ENCODE assay signal across 1 cellular context in genomic region chr14:74712499-74713394, GRCh38.
TF ChIP-seq lines count a peak whose summit lies in the region.

AREL1 (minus strand) TSS chr14:74713080; CDS start chr14:74685615, 27,465 bp downstream.
FCF1 (plus strand) TSS chr14:74713144; CDS start chr14:74713198, 54 bp downstream.

TF ChIP-seq in K562, 482 proteins besides CTCF, POLR2A, EP300 and RAD21 (continued from another document and continues in another):
- TF ChIP-seq ZBTB40 (IDR thresholded peaks at IDR 0.05) (peak; percentile 98), ZBTB40 (CRISPR knock-in tag; IDR thresholded peaks at IDR 0.05) (no peak), ZNF277 (CRISPR knock-in tag; IDR thresholded peaks at IDR 0.05; ENCODE audit: borderline replicate concordance) (no peak), SNAPC5 (CRISPR knock-in tag; IDR thresholded peaks at IDR 0.05) (no peak), MXD1 (CRISPR knock-in tag; IDR thresholded peaks at IDR 0.05; ENCODE audit: borderline replicate concordance, poor library complexity, severe bottlenecking) (no peak), ZNF232 (CRISPR knock-in tag; IDR thresholded peaks at IDR 0.05) (no peak), DPF2 (IDR thresholded peaks at IDR 0.05) (no peak), COPS2 (conservative IDR thresholded peaks at IDR 0.05) (no peak), ZNF24 (IDR thresholded peaks at IDR 0.05) (no peak), SRSF7 (optimal IDR thresholded peaks at IDR 0.05; ENCODE audit: low read depth, low read length) (no peak), SMARCE1 (IDR thresholded peaks at IDR 0.05) (no peak), STAT5A (IDR thresholded peaks at IDR 0.05; ENCODE audit: borderline replicate concordance, low read length) (no peak), DACH1 (IDR thresholded peaks at IDR 0.05; ENCODE audit: partially characterized antibody) (no peak), ATF4 (CRISPR knock-in tag; IDR thresholded peaks at IDR 0.05) (no peak), YY1 (IDR thresholded peaks at IDR 0.05; ENCODE audit: borderline replicate concordance in 1 of 3, control insufficient read depth in 1 of 3, extremely low read depth in 1 of 3, insufficient read depth in 3 of 3, insufficient read length in 1 of 3, insufficient replicate concordance in 2 of 3, low read depth in 1 of 3, low read length in 2 of 3) (peak in 1 of 3 experiments; percentile 24), CEBPG (CRISPR knock-in tag; IDR thresholded peaks at IDR 0.05) (0 out of 2 replicates have a peak, but pooled peaks have one; percentile 26), CEBPG (tag; conservative IDR thresholded peaks at IDR 0.05 in 1 of 2, IDR thresholded peaks at IDR 0.05 in 1 of 2) (0 out of 4 replicates have a peak, but pooled peaks of 1 of the 2 experiments have one; percentile 10), ARID3A (IDR thresholded peaks at IDR 0.05; ENCODE audit: borderline replicate concordance, low read depth, low read length) (no peak), TEAD1 (CRISPR knock-in tag; IDR thresholded peaks at IDR 0.05) (no peak), E2F3 (CRISPR knock-in tag; IDR thresholded peaks at IDR 0.05) (no peak), ZFP1 (CRISPR knock-in tag; IDR thresholded peaks at IDR 0.05) (no peak), MTA2 (IDR thresholded peaks at IDR 0.05; ENCODE audit: low read depth) (peak; percentile 55; the same call in 1 of the 2 replicates), PRMT5 (CRISPR knock-in tag; IDR thresholded peaks at IDR 0.05) (no peak), HDAC3 (IDR thresholded peaks at IDR 0.05; ENCODE audit: borderline replicate concordance, partially characterized antibody) (peak; percentile 47), ZNF408 (CRISPR knock-in tag; IDR thresholded peaks at IDR 0.05; ENCODE audit: low read depth) (no peak), DEAF1 (CRISPR knock-in tag; IDR thresholded peaks at IDR 0.05) (no peak), HES1 (IDR thresholded peaks at IDR 0.05; ENCODE audit: low read depth) (no peak), POLR3A (IDR thresholded peaks at IDR 0.05; ENCODE audit: borderline replicate concordance, extremely low read depth, insufficient read depth, insufficient read length) (no peak), ZSCAN32 (CRISPR knock-in tag; IDR thresholded peaks at IDR 0.05) (no peak), HBP1 (CRISPR knock-in tag; IDR thresholded peaks at IDR 0.05) (no peak), ZFP36 (IDR thresholded peaks at IDR 0.05; ENCODE audit: low read depth, low read length, partially characterized antibody) (no peak), RAD51 (IDR thresholded peaks at IDR 0.05; ENCODE audit: borderline replicate concordance, low read depth) (no peak), ZNF780A (CRISPR knock-in tag; IDR thresholded peaks at IDR 0.05) (no peak), ZKSCAN8 (CRISPR knock-in tag; IDR thresholded peaks at IDR 0.05) (no peak), SMARCC2 (IDR thresholded peaks at IDR 0.05; ENCODE audit: low read depth) (no peak), ZNF143 (CRISPR knock-in tag; IDR thresholded peaks at IDR 0.05) (no peak), SMARCA5 (IDR thresholded peaks at IDR 0.05) (no peak), GTF2E2 (tag; IDR thresholded peaks at IDR 0.05) (no peak), XRCC5 (IDR thresholded peaks at IDR 0.05; ENCODE audit: low read depth, low read length) (no peak), ZZZ3 (IDR thresholded peaks at IDR 0.05) (no peak), NUFIP1 (IDR thresholded peaks at IDR 0.05; ENCODE audit: partially characterized antibody) (no peak), HMGN3 (IDR thresholded peaks at IDR 0.05; ENCODE audit: borderline replicate concordance, extremely low read depth, insufficient read length, low read depth, low read length) (no peak), ZSCAN29 (IDR thresholded peaks at IDR 0.05) (no peak), BHLHE40 (IDR thresholded peaks at IDR 0.05; ENCODE audit: low read length) (no peak), GATAD2A (IDR thresholded peaks at IDR 0.05) (no peak), BMI1 (IDR thresholded peaks at IDR 0.05; ENCODE audit: low read length) (no peak), RBM14 (IDR thresholded peaks at IDR 0.05; ENCODE audit: borderline replicate concordance, insufficient read depth, low read depth, low read length) (no peak), POLR2AphosphoS5 (IDR thresholded peaks at IDR 0.05; ENCODE audit: control insufficient read depth, insufficient read depth, low read depth, low read length) (peak; percentile 77), CREM (IDR thresholded peaks at IDR 0.05; ENCODE audit: low read depth) (peak; percentile 99), SMC3 (conservative IDR thresholded peaks at IDR 0.05; ENCODE audit: insufficient read depth, low read depth, low read length) (no peak), GTF2F1 (IDR thresholded peaks at IDR 0.05; ENCODE audit: low read depth, low read length) (no peak), ZNF586 (CRISPR knock-in tag; conservative IDR thresholded peaks at IDR 0.05) (no peak)
